ENCODE assay signal across 11 cellular contexts in the genomic region with DNA sequence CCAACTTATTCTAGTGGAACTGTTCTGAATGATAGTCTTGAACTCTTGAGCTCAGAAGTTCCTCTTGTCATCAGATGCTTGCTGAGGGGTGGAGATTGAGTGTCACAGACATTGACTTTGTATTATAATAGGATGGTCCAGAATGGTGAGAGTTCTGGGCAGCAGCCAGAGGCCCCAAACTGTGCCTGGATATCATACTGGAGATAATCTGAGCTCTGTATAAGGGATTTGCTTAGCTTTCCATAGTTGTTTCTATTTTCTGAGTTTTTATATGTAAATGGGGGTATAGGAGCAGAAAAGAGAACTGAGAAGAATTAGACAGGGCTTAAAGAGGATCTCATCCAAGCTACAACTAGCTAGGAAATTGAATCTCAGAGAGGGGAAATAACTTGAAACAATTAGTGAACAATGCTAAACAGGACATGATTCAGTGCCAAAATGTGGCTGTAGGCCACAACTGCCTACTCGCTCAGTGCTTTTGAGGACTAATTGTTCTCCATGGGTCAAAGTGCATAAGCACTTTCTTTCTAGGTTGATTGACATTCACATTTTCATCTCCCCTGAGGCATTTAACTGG. TPM values are rescaled to one million over a fixed set of nuclear protein-coding genes. Genes with fewer than 3 reads are reported as not detected.
A peak's percentile ranks its signal among the peaks of the same experiment; 100 is the strongest.
DNase-seq lines count a peak whose midpoint lies in the region; ATAC-seq and TF ChIP-seq lines count a peak whose summit lies in the region.
"Had no signal": no experiment of that assay in that cellular context is flagged by ENCODE, and none has a peak within 500 bp of the region (broad histone marks: within the 10 kb centered on the region; RNA-seq: fewer than 3 reads in every experiment).

No MANE protein-coding gene starts in this region.

- H3K4me3 Mint-ChIP-seq in CD8-positive, alpha-beta T cell = no peak overlapping the region

- intact Hi-C loops in CD8-positive, alpha-beta T cell (cut with DNase I, micrococcal nuclease) = no loop called here

- no peak for ATAC-seq in CD8-positive, alpha-beta T cell
- no peak for ATAC-seq in GM18519 (IDR thresholded peaks at IDR 0.05; ENCODE audit: low FRiP score, unreplicated experiment)
- no peak for ATAC-seq in GM21390 (IDR thresholded peaks at IDR 0.05; ENCODE audit: unreplicated experiment)

- H3K27me3 ChIP-seq in CD8-positive, alpha-beta T cell (ENCODE audit: insufficient read depth, low read length) = no peaks in the 10 kb centered on the region
- no peaks in the 10 kb centered on the region for H3K27me3 ChIP-seq in parathyroid adenoma (ENCODE audit: control insufficient read depth, insufficient read depth, low read length)
- H3K27me3 ChIP-seq: BLaER1 treated with 17β-estradiol and CSF1 and Interleukin-3, amounts not matched to agents 10 nM and 100 nM had no signal

- no peak overlapping the region for H3K4me2 ChIP-seq in parathyroid adenoma (ENCODE audit: low read length)

- no peaks in the 10 kb centered on the region for H3K36me3 Mint-ChIP-seq in CD8-positive, alpha-beta T cell

- no peak overlapping the region for H3K9ac ChIP-seq in parathyroid adenoma
- H3K9ac ChIP-seq: BLaER1 treated with 17β-estradiol and CSF1 and Interleukin-3, amounts not matched to agents 10 nM and 100 nM had no signal

- H3K27ac Mint-ChIP-seq in CD8-positive, alpha-beta T cell = peak overlapping the region; percentile 0

- peaks cover 13% of the 10 kb centered on the region for H3K4me1 ChIP-seq in CD8-positive, alpha-beta T cell (ENCODE audit: insufficient read depth, low read length)
- no peaks in the 10 kb centered on the region for H3K4me1 ChIP-seq in parathyroid adenoma

- CTCF ChIA-PET in CD8-positive, alpha-beta T cell (lab: Charles Lee) = interaction anchor here (1.0 to 1.8 kb wide), 4 partner anchors 9 to 228 kb away, joined by 3 to 5 read pairs (median 4); no protein-coding TSS in a partner anchor

- H3K4me3 ChIP-seq in CD8-positive, alpha-beta T cell (ENCODE audit: low read depth, low read length) = no peak overlapping the region
- H3K4me3 ChIP-seq in foreskin fibroblast (ENCODE audit: low read depth in 1 of 2, low read length in 2 of 2) (no peak overlapping the region), parathyroid adenoma (ENCODE audit: low read depth, low read length) (no peak overlapping the region)
- H3K4me3 ChIP-seq: BLaER1 treated with 17β-estradiol and CSF1 and Interleukin-3, amounts not matched to agents 10 nM and 100 nM had no signal

- no peaks in the 10 kb centered on the region for H3K9me3 ChIP-seq in CD8-positive, alpha-beta T cell (ENCODE audit: low read length)
- no peaks in the 10 kb centered on the region for H3K9me3 ChIP-seq in parathyroid adenoma (ENCODE audit: control insufficient read depth, low read length)
- H3K9me3 ChIP-seq: BLaER1 treated with 17β-estradiol and CSF1 and Interleukin-3, amounts not matched to agents 10 nM and 100 nM had no signal

- no peak for DNase-seq in CD8-positive, alpha-beta T cell
- peak; percentile 49 to 65 for DNase-seq in foreskin fibroblast
- no peak for DNase-seq in NCI-H510A treated with DMSO at 0.1 percent for 48 hours (lab: John Stamatoyannopoulos, UW)
- no peak for DNase-seq in substantia nigra (lab: John Stamatoyannopoulos, UW)
- DNase-seq: NCI-H446, SHP77 had no signal

- no peaks in the 10 kb centered on the region for H3K79me2 ChIP-seq in parathyroid adenoma

- H3K27ac ChIP-seq in CD8-positive, alpha-beta T cell (ENCODE audit: low read depth, low read length) = no peak overlapping the region
- H3K27ac ChIP-seq in parathyroid adenoma = peak overlapping the region; percentile 51
- no peak overlapping the region for H3K27ac ChIP-seq in substantia nigra (ENCODE audit: low read depth, low read length, poor library complexity, severe bottlenecking)

- POLR2A ChIA-PET in CD8-positive, alpha-beta T cell (lab: Charles Lee) = no interaction called here

- H3K27me3 Mint-ChIP-seq in CD8-positive, alpha-beta T cell (ENCODE audit: low read depth) = no peaks in the 10 kb centered on the region

- H3K36me3 ChIP-seq in CD8-positive, alpha-beta T cell (ENCODE audit: insufficient read depth, low read length) = no peaks in the 10 kb centered on the region
- no peaks in the 10 kb centered on the region for H3K36me3 ChIP-seq in parathyroid adenoma (ENCODE audit: control insufficient read depth, insufficient read depth, low read length)
- H3K36me3 ChIP-seq: BLaER1 treated with 17β-estradiol and CSF1 and Interleukin-3, amounts not matched to agents 10 nM and 100 nM had no signal

- no peaks in the 10 kb centered on the region for H3K9me3 Mint-ChIP-seq in CD8-positive, alpha-beta T cell

- TF ChIP-seq CTCF in CD8-positive, alpha-beta T cell (IDR thresholded peaks at IDR 0.05) = no peak
- TF ChIP-seq CTCF in foreskin fibroblast (IDR thresholded peaks at IDR 0.05; ENCODE audit: low read depth, low read length) (no peak), parathyroid adenoma (IDR thresholded peaks at IDR 0.05) (no peak)

- H2AFZ ChIP-seq in parathyroid adenoma = peak overlapping the region; percentile 46

- peaks cover 19% of the 10 kb centered on the region for H3K4me1 Mint-ChIP-seq in CD8-positive, alpha-beta T cell (ENCODE audit: low read depth)

TF ChIP-seq in PFSK-1, 5 proteins besides CTCF, POLR2A, EP300 and RAD21:
- TF ChIP-seq TAF1 (IDR thresholded peaks at IDR 0.05; ENCODE audit: borderline replicate concordance, insufficient read depth, low read length) (peak; percentile 39; the same call in 1 of the 2 replicates), POLR2AphosphoS5 (IDR thresholded peaks at IDR 0.05; ENCODE audit: low read depth, low read length) (0 out of 2 replicates have a peak, but pooled peaks have one; percentile 35), SIN3A (IDR thresholded peaks at IDR 0.05; ENCODE audit: borderline replicate concordance, insufficient read depth, low read length) (0 out of 2 replicates have a peak, but pooled peaks have one; percentile 55), FOXP2 (optimal IDR thresholded peaks at IDR 0.05; ENCODE audit: borderline replicate concordance, extremely low read depth, extremely low read length, insufficient read depth) (no peak)
- TF ChIP-seq, protein P1, sequence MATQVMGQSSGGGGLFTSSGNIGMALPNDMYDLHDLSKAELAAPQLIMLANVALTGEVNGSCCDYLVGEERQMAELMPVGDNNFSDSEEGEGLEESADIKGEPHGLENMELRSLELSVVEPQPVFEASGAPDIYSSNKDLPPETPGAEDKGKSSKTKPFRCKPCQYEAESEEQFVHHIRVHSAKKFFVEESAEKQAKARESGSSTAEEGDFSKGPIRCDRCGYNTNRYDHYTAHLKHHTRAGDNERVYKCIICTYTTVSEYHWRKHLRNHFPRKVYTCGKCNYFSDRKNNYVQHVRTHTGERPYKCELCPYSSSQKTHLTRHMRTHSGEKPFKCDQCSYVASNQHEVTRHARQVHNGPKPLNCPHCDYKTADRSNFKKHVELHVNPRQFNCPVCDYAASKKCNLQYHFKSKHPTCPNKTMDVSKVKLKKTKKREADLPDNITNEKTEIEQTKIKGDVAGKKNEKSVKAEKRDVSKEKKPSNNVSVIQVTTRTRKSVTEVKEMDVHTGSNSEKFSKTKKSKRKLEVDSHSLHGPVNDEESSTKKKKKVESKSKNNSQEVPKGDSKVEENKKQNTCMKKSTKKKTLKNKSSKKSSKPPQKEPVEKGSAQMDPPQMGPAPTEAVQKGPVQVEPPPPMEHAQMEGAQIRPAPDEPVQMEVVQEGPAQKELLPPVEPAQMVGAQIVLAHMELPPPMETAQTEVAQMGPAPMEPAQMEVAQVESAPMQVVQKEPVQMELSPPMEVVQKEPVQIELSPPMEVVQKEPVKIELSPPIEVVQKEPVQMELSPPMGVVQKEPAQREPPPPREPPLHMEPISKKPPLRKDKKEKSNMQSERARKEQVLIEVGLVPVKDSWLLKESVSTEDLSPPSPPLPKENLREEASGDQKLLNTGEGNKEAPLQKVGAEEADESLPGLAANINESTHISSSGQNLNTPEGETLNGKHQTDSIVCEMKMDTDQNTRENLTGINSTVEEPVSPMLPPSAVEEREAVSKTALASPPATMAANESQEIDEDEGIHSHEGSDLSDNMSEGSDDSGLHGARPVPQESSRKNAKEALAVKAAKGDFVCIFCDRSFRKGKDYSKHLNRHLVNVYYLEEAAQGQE (IDR thresholded peaks at IDR 0.05; ENCODE audit: insufficient read depth in 1 of 2, low read depth in 2 of 2, low read length in 2 of 2) = peak in 1 of 2 experiments; percentile 64; a peak in 1 of 4 replicates

RNA-seq across cellular contexts. Expression of a gene that starts 10.1 kb away (rescaled TPM):
- 10 to 100 TPM; 11.3 to 12.1 TPM for total RNA-seq in CD8-positive, alpha-beta T cell
- 3.0 TPM for polyA plus RNA-seq in PFSK-1 (2012; ENCODE audit: insufficient read length, low read depth)

Comparison
In these comparisons a context has a peak if more than half of its experiments do, and no peak if none do; other contexts are left out.
1. DNase-seq: peak in foreskin fibroblast (2 of 2); none in CD8-positive, alpha-beta T cell (0 of 7), NCI-H510A treated with DMSO at 0.1 percent for 48 hours (single experiment) and substantia nigra (0 of 49).